ENCODE assay signal across 8 cellular contexts in the genomic region with DNA sequence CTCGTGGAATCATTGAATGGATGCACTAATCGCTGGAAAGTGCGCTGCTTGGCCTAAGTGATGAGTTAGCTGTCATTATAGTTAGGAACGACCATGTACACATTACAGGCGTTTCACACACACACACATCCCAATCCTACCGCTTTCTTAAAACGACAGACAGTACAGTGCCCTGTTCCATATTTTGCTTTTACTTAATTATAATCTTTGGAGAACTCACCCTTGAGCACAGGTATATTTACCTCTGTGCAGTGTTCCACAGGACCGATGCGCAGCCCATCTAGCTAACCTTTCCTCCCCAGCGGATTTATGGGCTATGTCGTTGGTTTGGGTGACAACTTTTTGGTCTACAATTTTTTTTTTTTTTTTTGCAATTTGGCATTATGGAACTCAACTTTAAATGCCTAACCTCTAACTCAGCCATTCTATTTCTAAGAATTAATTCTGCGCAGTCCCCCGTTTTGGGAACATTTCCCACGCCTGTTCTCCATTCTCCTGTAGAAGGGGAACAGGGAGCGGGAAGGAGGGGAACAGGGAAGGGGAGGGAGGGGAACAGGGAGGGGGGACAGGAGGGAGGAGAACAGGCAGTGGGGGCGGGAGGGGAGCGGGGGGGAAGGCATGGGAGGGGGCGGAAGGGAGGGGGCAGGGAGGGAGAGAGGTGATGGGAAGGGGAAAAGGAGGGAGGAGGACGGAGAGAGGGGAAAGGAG. TPM values are rescaled to one million over a fixed set of nuclear protein-coding genes. Genes with fewer than 3 reads are reported as not detected.
A peak's percentile ranks its signal among the peaks of the same experiment; 100 is the strongest.
DNase-seq lines count a peak whose midpoint lies in the region; ATAC-seq and TF ChIP-seq lines count a peak whose summit lies in the region.

No MANE protein-coding gene starts in this region.

- H3K27ac Mint-ChIP-seq in activated T-cell treated with anti-CD3 and anti-CD28 coated beads, Interleukin-2, amount 50 U/mL, for 72 hours, result no peak overlapping the region
- H3K27ac Mint-ChIP-seq in activated CD8-positive, alpha-beta T cell treated with anti-CD3 and anti-CD28 coated beads for 36 hours, result no peak overlapping the region

- H3K27me3 ChIP-seq in thoracic aorta (replicated peaks; ENCODE audit: insufficient read depth), result no peaks in the 10 kb centered on the region

- H3K27ac ChIP-seq in thoracic aorta, result peak overlapping the region; percentile 68 to 72

- peaks cover 15% of the 10 kb centered on the region for H3K4me1 Mint-ChIP-seq in activated T-cell treated with anti-CD3 and anti-CD28 coated beads, Interleukin-2, amount 50 U/mL, for 72 hours (ENCODE audit: low read depth)
- peaks cover 9% of the 10 kb centered on the region for H3K4me1 Mint-ChIP-seq in activated CD8-positive, alpha-beta T cell treated with anti-CD3 and anti-CD28 coated beads for 36 hours (ENCODE audit: low read depth)

- H3K9me3 ChIP-seq in thoracic aorta, result no peaks in the 10 kb centered on the region

- H3K4me3 Mint-ChIP-seq in activated T-cell treated with anti-CD3 and anti-CD28 coated beads, Interleukin-2, amount 50 U/mL, for 72 hours, result peak overlapping the region; percentile 58 to 62
- peak overlapping the region; percentile 35 for H3K4me3 Mint-ChIP-seq in activated CD8-positive, alpha-beta T cell treated with anti-CD3 and anti-CD28 coated beads for 36 hours

- peaks cover 1 to 3% of the 10 kb centered on the region in 2 donors for H3K36me3 Mint-ChIP-seq in activated T-cell treated with anti-CD3 and anti-CD28 coated beads, Interleukin-2, amount 50 U/mL, for 72 hours (ENCODE audit: insufficient read depth in 2 of 2)
- no peaks in the 10 kb centered on the region for H3K36me3 Mint-ChIP-seq in activated CD8-positive, alpha-beta T cell treated with anti-CD3 and anti-CD28 coated beads for 36 hours (ENCODE audit: low read depth)

- peaks cover 4 to 11% of the 10 kb centered on the region in 2 donors for H3K4me1 ChIP-seq in thoracic aorta (ENCODE audit: control insufficient read depth in 1 of 2, low read depth in 2 of 2)

- peaks cover 10% of the 10 kb centered on the region for H3K27me3 Mint-ChIP-seq in activated T-cell treated with anti-CD3 and anti-CD28 coated beads, Interleukin-2, amount 50 U/mL, for 72 hours (ENCODE audit: low read depth)
- H3K27me3 Mint-ChIP-seq in activated CD8-positive, alpha-beta T cell treated with anti-CD3 and anti-CD28 coated beads for 36 hours, result no peaks in the 10 kb centered on the region

- DNase-seq in activated T-cell treated with anti-CD3 and anti-CD28 coated beads, Interleukin-2, amount 50 U/mL, for 72 hours, result no peak
- DNase-seq in activated T-cell treated with anti-CD3 and anti-CD28 coated beads for 4 hours (no peak), inferior parietal cortex (ENCODE audit: extremely low spot score) (peak; percentile 20), thoracic aorta (ENCODE audit: low spot score) (no peak), NCI-H2107 (lab: John Stamatoyannopoulos, UW) (no peak)
- DNase-seq in activated CD8-positive, alpha-beta T cell treated with anti-CD3 and anti-CD28 coated beads for 36 hours, result no peak

- CTCF ChIA-PET in activated CD8-positive, alpha-beta T cell treated with anti-CD3 and anti-CD28 coated beads for 36 hours (lab: Charles Lee), result no interaction called here

- intact Hi-C loops in activated CD8-positive, alpha-beta T cell treated with anti-CD3 and anti-CD28 coated beads for 36 hours (cut with micrococcal nuclease), result no loop called here

- ATAC-seq in activated T-cell treated with anti-CD3 and anti-CD28 coated beads, Interleukin-2, amount 50 U/mL, for 72 hours (replicated peaks in 1 of 2), result no peak
- ATAC-seq in activated CD8-positive, alpha-beta T cell treated with anti-CD3 and anti-CD28 coated beads for 36 hours, result no peak
- peak; percentile 32 for ATAC-seq in thoracic aorta (ENCODE audit: insufficient number of reproducible peaks, low FRiP score, low read depth)
- no peak for ATAC-seq in GM18868 (IDR thresholded peaks at IDR 0.05; ENCODE audit: unreplicated experiment)
- no peak for ATAC-seq in GM18519 (IDR thresholded peaks at IDR 0.05; ENCODE audit: low FRiP score, unreplicated experiment)

- peak overlapping the region; percentile 85 for H3K4me3 ChIP-seq in thoracic aorta

- no peak for TF ChIP-seq CTCF in activated CD8-positive, alpha-beta T cell treated with anti-CD3 and anti-CD28 coated beads for 36 hours (IDR thresholded peaks at IDR 0.05)
- no peak for TF ChIP-seq CTCF in thoracic aorta (IDR thresholded peaks at IDR 0.05)

- POLR2A ChIA-PET in activated CD8-positive, alpha-beta T cell treated with anti-CD3 and anti-CD28 coated beads for 36 hours (lab: Charles Lee), result no interaction called here

- no peaks in the 10 kb centered on the region for H3K36me3 ChIP-seq in thoracic aorta

- peaks cover 0 to 1% of the 10 kb centered on the region in 2 donors for H3K9me3 Mint-ChIP-seq in activated T-cell treated with anti-CD3 and anti-CD28 coated beads, Interleukin-2, amount 50 U/mL, for 72 hours
- H3K9me3 Mint-ChIP-seq in activated CD8-positive, alpha-beta T cell treated with anti-CD3 and anti-CD28 coated beads for 36 hours, result no peaks in the 10 kb centered on the region

RNA-seq across cellular contexts. Expression of gene ULK1, which starts 0.7 kb away (rescaled TPM):
- 10 to 100 TPM; 29.8 to 31.2 TPM for total RNA-seq in activated T-cell treated with anti-CD3 and anti-CD28 coated beads, Interleukin-2, amount 50 U/mL, for 72 hours
- 10 to 100 TPM; 13.3 to 15.5 TPM for total RNA-seq in activated CD8-positive, alpha-beta T cell treated with anti-CD3 and anti-CD28 coated beads for 36 hours
- total RNA-seq in thoracic aorta, result 10 to 100 TPM; 23.2 to 40.6 TPM

RNA-seq across cellular contexts. Expression of gene PUS1, which starts 35.3 kb away (rescaled TPM):
- total RNA-seq in activated T-cell treated with anti-CD3 and anti-CD28 coated beads, Interleukin-2, amount 50 U/mL, for 72 hours, result 10 to 100 TPM; 37.3 to 53.4 TPM
- total RNA-seq in activated CD8-positive, alpha-beta T cell treated with anti-CD3 and anti-CD28 coated beads for 36 hours, result 10 to 100 TPM; 68.2 to 71.7 TPM
- 10 to 100 TPM in 1 of 2 donors, 1 to 10 TPM in 1; 5.8 to 31.7 TPM for total RNA-seq in thoracic aorta

RNA-seq across cellular contexts. Expression of gene EP400, which starts 56.0 kb away (rescaled TPM):
- 10 to 100 TPM; 51.7 to 52.3 TPM for total RNA-seq in activated T-cell treated with anti-CD3 and anti-CD28 coated beads, Interleukin-2, amount 50 U/mL, for 72 hours
- total RNA-seq in activated CD8-positive, alpha-beta T cell treated with anti-CD3 and anti-CD28 coated beads for 36 hours, result 10 to 100 TPM; 45.6 to 46.1 TPM
- total RNA-seq in thoracic aorta, result 10 to 100 TPM; 20.2 to 47.3 TPM
